ENCODE assay signal across 9 cellular contexts in the genomic region with DNA sequence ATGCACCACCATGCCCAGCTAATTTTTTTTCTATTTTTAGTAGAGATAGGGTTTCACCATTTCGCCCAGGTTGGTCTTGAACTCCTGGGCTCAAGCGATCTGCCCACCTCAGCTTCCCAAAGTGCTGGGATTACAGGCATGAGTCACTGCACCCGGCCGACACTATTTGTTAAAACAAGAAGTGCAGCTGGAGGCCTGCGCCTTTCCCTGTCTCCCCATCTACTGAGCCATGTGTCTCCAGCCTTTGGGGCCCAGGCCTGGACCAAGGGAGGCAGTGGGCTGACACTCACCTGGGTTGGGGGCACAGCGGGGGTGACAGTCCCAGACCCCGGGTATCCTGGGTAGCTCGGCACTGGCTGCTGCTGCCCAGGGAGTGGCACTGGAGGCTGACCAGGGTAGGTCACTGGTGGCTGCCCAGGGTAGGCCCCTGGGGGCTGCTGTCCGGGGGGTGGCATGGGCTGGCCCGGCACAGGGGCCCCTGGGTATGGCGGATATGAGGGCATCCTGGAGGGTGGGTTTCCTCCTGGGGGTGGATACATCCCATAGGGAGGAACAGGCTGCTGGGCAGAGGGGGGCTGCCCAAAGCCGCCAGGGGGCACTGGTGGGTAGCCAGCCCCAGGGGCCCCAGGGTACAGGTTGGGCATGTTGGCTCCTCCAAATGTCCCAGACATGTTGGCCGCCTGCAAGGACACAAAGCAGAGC. TPM values are rescaled to one million over a fixed set of nuclear protein-coding genes. Genes with fewer than 3 reads are reported as not detected.
DNase-seq lines count a peak whose midpoint lies in the region; ATAC-seq and TF ChIP-seq lines count a peak whose summit lies in the region.
"Had no signal": no experiment of that assay in that cellular context is flagged by ENCODE, and none has a peak within 500 bp of the region (broad histone marks: within the 10 kb centered on the region; RNA-seq: fewer than 3 reads in every experiment).

No MANE protein-coding gene starts in this region.

- H4K20me1 ChIP-seq in GM23338 (replicated peaks; ENCODE audit: insufficient read depth) (peaks cover 2% of the 10 kb centered on the region), GM23248 (ENCODE audit: insufficient read depth) (peaks cover 3% of the 10 kb centered on the region; the same call in 1 of the 2 replicates)

- H3K4me2 ChIP-seq in GM23338 (no peak overlapping the region), GM23248 (ENCODE audit: unreplicated experiment) (no peak overlapping the region)

- H3K27me3 ChIP-seq in CD4-positive, CD25-positive, alpha-beta regulatory T cell (ENCODE audit: control insufficient read depth, insufficient read depth, low read length): no peaks in the 10 kb centered on the region
- H3K27me3 ChIP-seq in GM23338 (ENCODE audit: insufficient read depth) (no peaks in the 10 kb centered on the region), right lobe of liver (no peaks in the 10 kb centered on the region), GM23248 (replicated peaks; ENCODE audit: insufficient read depth) (no peaks in the 10 kb centered on the region)

- H3K9me3 Mint-ChIP-seq in CD4-positive, CD25-positive, alpha-beta regulatory T cell: no peaks in the 10 kb centered on the region
- no peaks in the 10 kb centered on the region for H3K9me3 Mint-ChIP-seq in GM23338
- H3K9me3 Mint-ChIP-seq in activated T-helper 17 cell treated with anti-CD3 and anti-CD28 coated beads, Interleukin-2, amount 50 U/mL, for 72 hours: no peaks in the 10 kb centered on the region

- 86% methylated on average over 5 of the region's 13 CpGs for WGBS in right lobe of liver (ENCODE audit: insufficient coverage, low coverage, low lambda C conversion rate, missing lambda C conversion rate)
- WGBS in GM23248 (ENCODE audit: low coverage in 1 of 2, low lambda C conversion rate in 2 of 2, missing lambda C conversion rate in 2 of 2), 2 experiments: 85 to 90% methylated on average over 11 to 13 of the region's 13 CpGs

- no peak overlapping the region for H2AFZ ChIP-seq in GM23338
- H2AFZ ChIP-seq in GM23248: no peak overlapping the region

- ATAC-seq in CD4-positive, CD25-positive, alpha-beta regulatory T cell (ENCODE audit: low read depth in 2 of 2): peak in 1 of 2 donors; percentile 49
- ATAC-seq in GM23338 (peak; percentile 70), right lobe of liver (peak; percentile 30 to 69 (median 46)), HG03432 (IDR thresholded peaks at IDR 0.05; ENCODE audit: unreplicated experiment) (no peak)
- no peak for ATAC-seq in activated T-helper 17 cell treated with anti-CD3 and anti-CD28 coated beads, Interleukin-2, amount 50 U/mL, for 72 hours (replicated peaks)

- no peaks in the 10 kb centered on the region for H3K9me2 ChIP-seq in GM23338 (ENCODE audit: insufficient read depth)
- H3K9me2 ChIP-seq in GM23248 (ENCODE audit: insufficient read depth): no peaks in the 10 kb centered on the region

- H3K4me1 ChIP-seq in CD4-positive, CD25-positive, alpha-beta regulatory T cell (ENCODE audit: control insufficient read depth, insufficient read depth, low read length, poor library complexity, severe bottlenecking): peaks cover 5% of the 10 kb centered on the region
- peaks cover 8% of the 10 kb centered on the region; the same call in 1 of the 2 replicates for H3K4me1 ChIP-seq in GM23338 (ENCODE audit: insufficient read depth)
- H3K4me1 ChIP-seq in right lobe of liver: no peaks in the 10 kb centered on the region
- peaks cover 21% of the 10 kb centered on the region for H3K4me1 ChIP-seq in GM23248 (ENCODE audit: insufficient read depth)

- no peak overlapping the region for H3K9ac ChIP-seq in GM23248

- intact Hi-C loops in right lobe of liver (cut with DNase I): no loop called here

- no peak overlapping the region for H3K27ac ChIP-seq in CD4-positive, CD25-positive, alpha-beta regulatory T cell (ENCODE audit: insufficient read depth, low read length, poor library complexity, severe bottlenecking)
- no peak overlapping the region for H3K27ac ChIP-seq in GM23338 (ENCODE audit: low read depth)
- no peak overlapping the region for H3K27ac ChIP-seq in right lobe of liver
- no peak overlapping the region for H3K27ac ChIP-seq in GM23248

- TF ChIP-seq POLR2A in right lobe of liver (IDR thresholded peaks at IDR 0.05): no peak

- peaks cover 0 to 21% (median 19%) of the 10 kb centered on the region in 4 donors for H3K4me1 Mint-ChIP-seq in CD4-positive, CD25-positive, alpha-beta regulatory T cell
- H3K4me1 Mint-ChIP-seq in GM23338: peaks cover 27% of the 10 kb centered on the region
- peaks cover 15% of the 10 kb centered on the region for H3K4me1 Mint-ChIP-seq in activated T-helper 17 cell treated with anti-CD3 and anti-CD28 coated beads, Interleukin-2, amount 50 U/mL, for 72 hours

- peak; percentile 55 to 66 for TF ChIP-seq CTCF in GM23338 (conservative IDR thresholded peaks at IDR 0.05; ENCODE audit: low read depth in 2 of 2)
- peak; percentile 26 to 34 (median 32) for TF ChIP-seq CTCF in right lobe of liver (IDR thresholded peaks at IDR 0.05)

- H3K4me3 Mint-ChIP-seq in CD4-positive, CD25-positive, alpha-beta regulatory T cell: no peak overlapping the region
- no peak overlapping the region for H3K4me3 Mint-ChIP-seq in GM23338
- no peak overlapping the region for H3K4me3 Mint-ChIP-seq in activated T-helper 17 cell treated with anti-CD3 and anti-CD28 coated beads, Interleukin-2, amount 50 U/mL, for 72 hours

- H3K9me3 ChIP-seq in CD4-positive, CD25-positive, alpha-beta regulatory T cell (ENCODE audit: control insufficient read depth in 2 of 2, low read length in 2 of 2): no peaks in the 10 kb centered on the region
- no peaks in the 10 kb centered on the region for H3K9me3 ChIP-seq in right lobe of liver
- H3K9me3 ChIP-seq in GM23248 (ENCODE audit: low read depth): no peaks in the 10 kb centered on the region

- no peak overlapping the region for H3K4me3 ChIP-seq in CD4-positive, CD25-positive, alpha-beta regulatory T cell (ENCODE audit: low read depth, low read length)
- H3K4me3 ChIP-seq in GM23338: no peak overlapping the region
- no peak overlapping the region for H3K4me3 ChIP-seq in right lobe of liver
- H3K4me3 ChIP-seq in GM23248: no peak overlapping the region

- no peaks in the 10 kb centered on the region for H3K27me3 Mint-ChIP-seq in CD4-positive, CD25-positive, alpha-beta regulatory T cell
- H3K27me3 Mint-ChIP-seq in GM23338 (ENCODE audit: insufficient read depth, low read depth, poor library complexity): peaks cover 5% of the 10 kb centered on the region
- H3K27me3 Mint-ChIP-seq in activated T-helper 17 cell treated with anti-CD3 and anti-CD28 coated beads, Interleukin-2, amount 50 U/mL, for 72 hours: no peaks in the 10 kb centered on the region

- H3F3A ChIP-seq in GM23338 (replicated peaks; ENCODE audit: low read depth) (no peaks in the 10 kb centered on the region), GM23248 (ENCODE audit: insufficient read depth) (peaks cover 13% of the 10 kb centered on the region; the same call in 1 of the 2 replicates)

- in situ Hi-C loops in GM23248 (cut with MboI): no loop called here

- DNase-seq in CD4-positive, CD25-positive, alpha-beta regulatory T cell: no peak
- peak; percentile 41 for DNase-seq in GM23338 (ENCODE audit: low spot score)
- no peak for DNase-seq in right lobe of liver
- DNase-seq in NCI-H1436 (lab: John Stamatoyannopoulos, UW): no peak
- DNase-seq in GM23248: no peak
- DNase-seq in SKM-1 treated with dmso at 0.1 percent for 144 hours (lab: John Stamatoyannopoulos, UW; ENCODE audit: unreplicated experiment): no peak
- DNase-seq: foreskin melanocyte had no signal

- H3K36me3 ChIP-seq in CD4-positive, CD25-positive, alpha-beta regulatory T cell (ENCODE audit: control insufficient read depth, insufficient read depth, low read length): peaks cover 86% of the 10 kb centered on the region
- H3K36me3 ChIP-seq in GM23338 (ENCODE audit: insufficient read depth): no peaks in the 10 kb centered on the region
- H3K36me3 ChIP-seq in right lobe of liver: peaks cover 0 to 45% (median 2%) of the 10 kb centered on the region in 4 donors
- peaks cover 7% of the 10 kb centered on the region; the same call in 1 of the 2 replicates for H3K36me3 ChIP-seq in GM23248 (ENCODE audit: low read depth)

- peak overlapping the region; percentile 56 to 76 (median 62) for H3K27ac Mint-ChIP-seq in CD4-positive, CD25-positive, alpha-beta regulatory T cell
- H3K27ac Mint-ChIP-seq in GM23338: no peak overlapping the region
- peak overlapping the region; percentile 78 for H3K27ac Mint-ChIP-seq in activated T-helper 17 cell treated with anti-CD3 and anti-CD28 coated beads, Interleukin-2, amount 50 U/mL, for 72 hours

- H3K36me3 Mint-ChIP-seq in CD4-positive, CD25-positive, alpha-beta regulatory T cell: peaks cover 25% of the 10 kb centered on the region
- peaks cover 7% of the 10 kb centered on the region; the same call in 2 of the 3 replicates for H3K36me3 Mint-ChIP-seq in GM23338 (ENCODE audit: low read depth)
- H3K36me3 Mint-ChIP-seq in activated T-helper 17 cell treated with anti-CD3 and anti-CD28 coated beads, Interleukin-2, amount 50 U/mL, for 72 hours (ENCODE audit: low read depth): peaks cover 94% of the 10 kb centered on the region

- H3K79me2 ChIP-seq in GM23338 (replicated peaks; ENCODE audit: insufficient read depth): no peaks in the 10 kb centered on the region
- H3K79me2 ChIP-seq in GM23248 (ENCODE audit: insufficient read depth): peaks cover 79% of the 10 kb centered on the region

TF ChIP-seq in GM23338, 12 proteins besides CTCF, POLR2A, EP300 and RAD21 (continues in another document):
- no peak for TF ChIP-seq STAT1 (IDR thresholded peaks at IDR 0.05; ENCODE audit: unreplicated experiment)

RNA-seq across cellular contexts. Expression of gene PLAC9, which starts 36.3 kb away (rescaled TPM):
- total RNA-seq in CD4-positive, CD25-positive, alpha-beta regulatory T cell: not detected
- polyA plus RNA-seq in CD4-positive, CD25-positive, alpha-beta regulatory T cell: 1 to 10 TPM in 1 of 4 donors, under 1 TPM in 1, not detected in 2; 0.33 to 1.1 TPM
- 0.89 and 1.1 TPM in 2 replicates for total RNA-seq in GM23338 (2014; rRNA removed; shearing (Covaris generic))
- 11.0 and 14.4 TPM in 2 replicates for polyA plus RNA-seq in GM23338 (2016; fragmentation: Nextera tagmentation; extraction: Ambion mirVana)
- total RNA-seq in activated T-helper 17 cell treated with anti-CD3 and anti-CD28 coated beads, Interleukin-2, amount 50 U/mL, for 72 hours: not detected
- 1 to 10 TPM in 4 of 6 experiments, under 1 TPM in 1, not detected in 1; 0.78 to 3.9 (median 2.2) TPM for total RNA-seq in right lobe of liver
- total RNA-seq in GM23248 (2014; rRNA removed; shearing (Covaris generic)): 8.8 and 19.6 TPM in 2 replicates
- 117 and 118 TPM in 2 replicates for polyA plus RNA-seq in GM23248 (2016; fragmentation: Nextera tagmentation; extraction: Ambion mirVana)

RNA-seq across cellular contexts. Expression of gene ANXA11, which starts 36.5 kb away (rescaled TPM):
- total RNA-seq in CD4-positive, CD25-positive, alpha-beta regulatory T cell: 252 TPM
- polyA plus RNA-seq in CD4-positive, CD25-positive, alpha-beta regulatory T cell: 100 to 1,000 TPM; 253 to 316 (median 283) TPM
- 38.9 and 42.3 TPM in 2 replicates for total RNA-seq in GM23338 (2014; rRNA removed; shearing (Covaris generic))
- polyA plus RNA-seq in GM23338 (2016; fragmentation: Nextera tagmentation; extraction: Ambion mirVana): 70.0 and 73.7 TPM in 2 replicates
- 100 to 1,000 TPM; 184 to 275 TPM for total RNA-seq in activated T-helper 17 cell treated with anti-CD3 and anti-CD28 coated beads, Interleukin-2, amount 50 U/mL, for 72 hours
- 100 to 1,000 TPM in 1 of 6 experiments, 10 to 100 TPM in 5; 41.7 to 100 (median 55.6) TPM for total RNA-seq in right lobe of liver
- 116 and 121 TPM in 2 replicates for total RNA-seq in GM23248 (2014; rRNA removed; shearing (Covaris generic))
- polyA plus RNA-seq in GM23248 (2016; fragmentation: Nextera tagmentation; extraction: Ambion mirVana): 189 and 194 TPM in 2 replicates

Comparison
In these comparisons a context has a peak if more than half of its experiments do, and no peak if none do; other contexts are left out.
1. ATAC-seq: peak in GM23338 (single experiment) and right lobe of liver (4 of 4); none in activated T-helper 17 cell treated with anti-CD3 and anti-CD28 coated beads, Interleukin-2, amount 50 U/mL, for 72 hours (single experiment) and HG03432 (single experiment).